7 cellular contexts compared by ENCODE assay signal in genomic region chr5:369940-370258, GRCh38. TPM values are rescaled to one million over a fixed set of nuclear protein-coding genes. Genes with fewer than 3 reads are reported as not detected.
A peak's percentile ranks its signal among the peaks of the same experiment; 100 is the strongest.
DNase-seq lines count a peak whose midpoint lies in the region; ATAC-seq, FAIRE-seq and TF ChIP-seq lines count a peak whose summit lies in the region.
"Not testable (repeated sequence)": the region's sequence is repeated elsewhere in the genome, so short reads cannot be mapped to it uniquely, and the experiment has no call there.

No MANE protein-coding gene starts in this region.

- not testable (repeated sequence) for H4K20me1 ChIP-seq in DOHH2 (ENCODE audit: control insufficient read depth, insufficient read depth, low read depth, low read length); astrocyte (ENCODE audit: insufficient read depth, low read length)

- peaks cover 26% of the 10 kb centered on the region for H3F3A ChIP-seq in DOHH2 (ENCODE audit: control insufficient read depth, insufficient read depth)

- DNase-seq in T-helper 2 cell treated with Interferon-gamma antibody and Interleukin-4, amounts not matched to agents 5 μg/mL and 100 μg/mL, for 36 hours (ENCODE audit: low spot score), result peak; percentile 3
- peak; percentile 45 for DNase-seq in activated CD8-positive, alpha-beta memory T cell treated with anti-CD3 and anti-CD28 coated beads, Interleukin-2, amount 50 U/mL, for 48 hours
- not testable (repeated sequence) for DNase-seq in astrocyte (ENCODE audit: low read depth)
- peak; percentile 8 for DNase-seq in left ventricle myocardium superior
- DNase-seq in progenitor cell of endocrine pancreas (ENCODE audit: low spot score, unreplicated experiment), result peak; percentile 2

- peak overlapping the region; percentile 71 for H3K27ac Mint-ChIP-seq in T-helper 2 cell treated with Interferon-gamma antibody and Interleukin-4, amounts not matched to agents 5 μg/mL and 100 μg/mL, for 36 hours
- not testable (repeated sequence) for H3K27ac Mint-ChIP-seq in astrocyte (ENCODE audit: unreplicated experiment); progenitor cell of endocrine pancreas
- peak overlapping the region; percentile 78 for H3K27ac Mint-ChIP-seq in stimulated activated naive CD8-positive, alpha-beta T cell treated with anti-CD3 and anti-CD28 coated beads, Interleukin-15, Interleukin-2, amounts not matched to agents 100 ng/mL and 50 ng/mL, for 24 hours

- not testable (repeated sequence) for FAIRE-seq in astrocyte (lab: Jason Lieb, UNC)

- peak overlapping the region; percentile 77 for H3K4me3 ChIP-seq in DOHH2 (ENCODE audit: low read length)
- not testable (repeated sequence) for H3K4me3 ChIP-seq in astrocyte (ENCODE audit: insufficient read depth, low read depth, low read length)

- peaks cover 38% of the 10 kb centered on the region for H3K36me3 Mint-ChIP-seq in T-helper 2 cell treated with Interferon-gamma antibody and Interleukin-4, amounts not matched to agents 5 μg/mL and 100 μg/mL, for 36 hours (ENCODE audit: low read depth)
- H3K36me3 Mint-ChIP-seq in astrocyte (ENCODE audit: low read depth, unreplicated experiment); progenitor cell of endocrine pancreas (ENCODE audit: insufficient read depth): not testable (repeated sequence)
- H3K36me3 Mint-ChIP-seq in stimulated activated naive CD8-positive, alpha-beta T cell treated with anti-CD3 and anti-CD28 coated beads, Interleukin-15, Interleukin-2, amounts not matched to agents 100 ng/mL and 50 ng/mL, for 24 hours (ENCODE audit: low read depth), result peaks cover 26% of the 10 kb centered on the region

- intact Hi-C loops in left ventricle myocardium superior (cut with micrococcal nuclease), result not testable (repeated sequence)

- H3K27ac ChIP-seq in DOHH2 (ENCODE audit: low read depth, low read length) (peak overlapping the region; percentile 84), astrocyte (ENCODE audit: low read depth, low read length) (peak overlapping the region; percentile 82)

- H3K4me2 ChIP-seq in DOHH2 (ENCODE audit: low read length), result peak overlapping the region; percentile 97
- H3K4me2 ChIP-seq in astrocyte (ENCODE audit: low read length), result not testable (repeated sequence)

- H3K27me3 Mint-ChIP-seq in T-helper 2 cell treated with Interferon-gamma antibody and Interleukin-4, amounts not matched to agents 5 μg/mL and 100 μg/mL, for 36 hours (ENCODE audit: low read depth); astrocyte (ENCODE audit: low read depth, unreplicated experiment); stimulated activated naive CD8-positive, alpha-beta T cell treated with anti-CD3 and anti-CD28 coated beads, Interleukin-15, Interleukin-2, amounts not matched to agents 100 ng/mL and 50 ng/mL, for 24 hours: not testable (repeated sequence)
- H3K27me3 Mint-ChIP-seq in progenitor cell of endocrine pancreas, result peaks cover 42% of the 10 kb centered on the region

- H3K27me3 ChIP-seq in DOHH2 (ENCODE audit: control insufficient read depth, low read length); astrocyte (ENCODE audit: insufficient read depth, low read length): not testable (repeated sequence)

- not testable (repeated sequence) for H3K9me3 ChIP-seq in DOHH2 (ENCODE audit: control insufficient read depth, insufficient read depth, low read length); astrocyte (ENCODE audit: insufficient read depth, low read depth, low read length)

- not testable (repeated sequence) for H3K9me3 Mint-ChIP-seq in T-helper 2 cell treated with Interferon-gamma antibody and Interleukin-4, amounts not matched to agents 5 μg/mL and 100 μg/mL, for 36 hours; astrocyte (ENCODE audit: unreplicated experiment); progenitor cell of endocrine pancreas (ENCODE audit: low read depth); stimulated activated naive CD8-positive, alpha-beta T cell treated with anti-CD3 and anti-CD28 coated beads, Interleukin-15, Interleukin-2, amounts not matched to agents 100 ng/mL and 50 ng/mL, for 24 hours

- H3K9ac ChIP-seq in astrocyte (ENCODE audit: low read length), result peak overlapping the region; percentile 65

- ATAC-seq in left ventricle myocardium superior, result not testable (repeated sequence)

- peaks cover 69% of the 10 kb centered on the region for H3K36me3 ChIP-seq in DOHH2 (ENCODE audit: control insufficient read depth, low read length)
- not testable (repeated sequence) for H3K36me3 ChIP-seq in astrocyte (ENCODE audit: insufficient read depth, low read length)

- TF ChIP-seq CTCF in DOHH2 (IDR thresholded peaks at IDR 0.05; ENCODE audit: low read depth, low read length, poor library complexity, severe bottlenecking); astrocyte (IDR thresholded peaks at IDR 0.05; ENCODE audit: insufficient read depth, low read depth, low read length); progenitor cell of endocrine pancreas (IDR thresholded peaks at IDR 0.05; ENCODE audit: unreplicated experiment): not testable (repeated sequence)

- not testable (repeated sequence) for H2AFZ ChIP-seq in astrocyte (ENCODE audit: low read depth, low read length)

- not testable (repeated sequence) for H3K4me3 Mint-ChIP-seq in T-helper 2 cell treated with Interferon-gamma antibody and Interleukin-4, amounts not matched to agents 5 μg/mL and 100 μg/mL, for 36 hours; astrocyte (ENCODE audit: unreplicated experiment); progenitor cell of endocrine pancreas (ENCODE audit: low read depth)
- H3K4me3 Mint-ChIP-seq in stimulated activated naive CD8-positive, alpha-beta T cell treated with anti-CD3 and anti-CD28 coated beads, Interleukin-15, Interleukin-2, amounts not matched to agents 100 ng/mL and 50 ng/mL, for 24 hours, result peak overlapping the region; percentile 32

- peaks cover 55% of the 10 kb centered on the region for H3K79me2 ChIP-seq in DOHH2 (ENCODE audit: control insufficient read depth, low read length)
- peaks cover 10% of the 10 kb centered on the region for H3K79me2 ChIP-seq in astrocyte (ENCODE audit: insufficient read depth, low read length)

- peaks cover 60% of the 10 kb centered on the region for H3K4me1 Mint-ChIP-seq in T-helper 2 cell treated with Interferon-gamma antibody and Interleukin-4, amounts not matched to agents 5 μg/mL and 100 μg/mL, for 36 hours (ENCODE audit: low read depth)
- peaks cover 18% of the 10 kb centered on the region for H3K4me1 Mint-ChIP-seq in astrocyte (ENCODE audit: low read depth, unreplicated experiment)
- not testable (repeated sequence) for H3K4me1 Mint-ChIP-seq in progenitor cell of endocrine pancreas (ENCODE audit: low read depth)
- peaks cover 60% of the 10 kb centered on the region for H3K4me1 Mint-ChIP-seq in stimulated activated naive CD8-positive, alpha-beta T cell treated with anti-CD3 and anti-CD28 coated beads, Interleukin-15, Interleukin-2, amounts not matched to agents 100 ng/mL and 50 ng/mL, for 24 hours (ENCODE audit: low read depth)

- H3K4me1 ChIP-seq in DOHH2 (ENCODE audit: control insufficient read depth, low read length) (peaks cover 87% of the 10 kb centered on the region), astrocyte (ENCODE audit: insufficient read depth, low read length) (peaks cover 51% of the 10 kb centered on the region)

- H3K9me2 ChIP-seq in DOHH2 (replicated peaks; ENCODE audit: control insufficient read depth, low read length), result not testable (repeated sequence)

RNA-seq across cellular contexts. Expression of gene AHRR, which starts 48.4 kb away (rescaled TPM):
- 8.6 and 10.5 TPM in 2 replicates for total RNA-seq in astrocyte
- total RNA-seq in left ventricle myocardium superior, result 2.1 TPM
- 0.69 and 1.3 TPM in 2 replicates for total RNA-seq in progenitor cell of endocrine pancreas
